22 cellular contexts compared by ENCODE assay signal in the genomic region with DNA sequence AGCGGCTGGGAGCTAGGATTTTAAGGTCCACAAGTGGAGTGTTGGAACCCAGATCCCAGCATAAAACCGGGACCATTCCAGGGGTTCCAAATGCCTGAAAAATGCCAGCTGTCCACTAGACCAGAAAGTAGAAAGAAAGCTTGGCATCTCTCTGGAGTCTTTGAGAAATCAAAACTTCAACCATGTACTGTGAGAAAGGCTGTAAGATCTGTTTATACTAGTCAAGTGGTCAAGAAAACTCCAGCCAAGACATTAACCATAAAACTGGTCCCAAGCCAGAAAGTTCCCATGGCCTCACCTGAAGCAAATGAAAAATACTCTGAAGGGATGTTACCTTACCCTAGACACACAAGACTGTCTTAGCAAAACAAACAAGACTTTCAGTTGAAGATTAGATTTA.
"Had no signal": no experiment of that assay in that cellular context is flagged by ENCODE, and none has a peak within 500 bp of the region (broad histone marks: within the 10 kb centered on the region; RNA-seq: fewer than 3 reads in every experiment).

No MANE protein-coding gene starts in this region.

- H3K4me3 ChIP-seq: esophagus squamous epithelium, gastroesophageal sphincter, psoas muscle, sigmoid colon, skin epidermis, stomach had no signal

- H3K36me3 ChIP-seq: esophagus squamous epithelium, gastroesophageal sphincter, neutrophil, sigmoid colon, stomach had no signal

- ATAC-seq: effector memory CD8-positive, alpha-beta T cell; gastroesophageal sphincter; naive thymus-derived CD4-positive, alpha-beta T cell; psoas muscle; stimulated activated naive B cell treated with anti-CD40 and anti-IgM and Interleukin-4, amounts not matched to agents 10 μg/mL and 1 μg/mL and 100 μg/mL, for 72 hours had no signal

- H3K27ac Mint-ChIP-seq: dendritic cell treated with granulocyte-macrophage colony-stimulating factor and Interleukin-4, amounts not matched to agents 40 ng/mL and 50 ng/mL, for 4 days; effector memory CD8-positive, alpha-beta T cell; immature natural killer cell; naive thymus-derived CD4-positive, alpha-beta T cell; nephron progenitor cell; type B pancreatic cell had no signal

- DNase-seq: effector memory CD8-positive, alpha-beta T cell; esophagus squamous epithelium; foreskin fibroblast; immature natural killer cell; mammary epithelial cell; naive thymus-derived CD4-positive, alpha-beta T cell; nephron progenitor cell; psoas muscle; sigmoid colon; stimulated activated CD4-positive, alpha-beta T cell treated with anti-CD3 and anti-CD28 coated beads, Interleukin-2, amount 100 ng/mL, for 24 hours; stimulated activated CD4-positive, alpha-beta T cell treated with anti-CD3 and anti-CD28 coated beads, Interleukin-4, amount 100 ng/mL, for 4 hours; stimulated activated naive B cell treated with anti-CD40 and anti-IgM and Interleukin-4, amounts not matched to agents 10 μg/mL and 1 μg/mL and 100 μg/mL, for 72 hours; stomach; substantia nigra had no signal

- H3K4me1 Mint-ChIP-seq: immature natural killer cell; naive thymus-derived CD4-positive, alpha-beta T cell; stimulated activated naive B cell treated with anti-CD40 and anti-IgM and Interleukin-4, amounts not matched to agents 10 μg/mL and 1 μg/mL and 100 μg/mL, for 72 hours had no signal

- H3K27me3 ChIP-seq: esophagus squamous epithelium, gastroesophageal sphincter, neutrophil, sigmoid colon, stomach had no signal

- FAIRE-seq: colon, keratinocyte, urothelium cell line had no signal

- H3K27me3 Mint-ChIP-seq: type B pancreatic cell had no signal

- H3K4me3 Mint-ChIP-seq: dendritic cell treated with granulocyte-macrophage colony-stimulating factor and Interleukin-4, amounts not matched to agents 40 ng/mL and 50 ng/mL, for 4 days; effector memory CD8-positive, alpha-beta T cell; immature natural killer cell; naive thymus-derived CD4-positive, alpha-beta T cell; nephron progenitor cell; stimulated activated naive B cell treated with anti-CD40 and anti-IgM and Interleukin-4, amounts not matched to agents 10 μg/mL and 1 μg/mL and 100 μg/mL, for 72 hours; type B pancreatic cell had no signal

- H3K9me3 Mint-ChIP-seq: dendritic cell treated with granulocyte-macrophage colony-stimulating factor and Interleukin-4, amounts not matched to agents 40 ng/mL and 50 ng/mL, for 4 days; effector memory CD8-positive, alpha-beta T cell; nephron progenitor cell; type B pancreatic cell had no signal

- H3K36me3 Mint-ChIP-seq: immature natural killer cell; stimulated activated naive B cell treated with anti-CD40 and anti-IgM and Interleukin-4, amounts not matched to agents 10 μg/mL and 1 μg/mL and 100 μg/mL, for 72 hours; type B pancreatic cell had no signal
